Comparison of ENCODE assay signal across 1 cellular context in the genomic region with DNA sequence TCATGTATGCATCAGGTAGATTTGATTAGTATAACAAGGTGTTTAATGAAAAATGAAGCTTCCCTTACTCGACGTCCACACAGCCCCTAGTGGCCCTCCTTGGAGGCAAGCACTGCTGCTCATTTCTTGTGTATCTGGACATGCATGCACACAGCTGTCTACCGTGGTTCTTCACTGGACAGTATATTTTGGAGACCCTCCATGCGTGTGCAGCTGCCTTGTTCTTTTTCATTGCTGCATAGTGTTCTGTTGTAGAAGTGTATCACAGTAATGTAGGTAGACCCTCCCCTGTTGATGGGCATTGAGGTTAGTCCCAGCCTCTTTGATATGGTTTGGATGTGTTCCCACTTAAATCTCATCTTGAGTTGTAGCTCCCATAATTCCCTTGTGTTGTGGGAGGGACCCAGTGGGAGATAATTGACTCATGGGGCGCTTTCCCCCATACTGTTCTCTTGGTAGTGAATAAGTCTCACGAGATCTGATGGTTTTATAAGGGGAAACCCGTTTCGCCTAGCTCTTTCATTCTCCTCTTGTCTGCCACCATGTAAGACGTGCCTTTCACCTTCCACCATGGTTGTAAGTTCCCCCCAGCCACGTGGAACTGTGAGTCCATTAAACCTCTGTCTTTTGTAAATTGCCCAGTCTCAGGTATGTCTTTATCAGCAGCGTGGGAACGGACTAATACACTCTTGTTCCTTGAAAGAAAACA.
TF ChIP-seq lines count a peak whose summit lies in the region.

No MANE protein-coding gene starts in this region.

TF ChIP-seq in H1, 55 proteins besides CTCF, POLR2A, EP300 and RAD21:
- no peak for TF ChIP-seq NRF1 (IDR thresholded peaks at IDR 0.05; ENCODE audit: low read depth, low read length)
